22 cellular contexts compared by ENCODE assay signal in genomic region chr11:121950160-121950559, GRCh38.
DNase-seq lines count a peak whose midpoint lies in the region; ATAC-seq, FAIRE-seq and TF ChIP-seq lines count a peak whose summit lies in the region.
"Had no signal": no experiment of that assay in that cellular context is flagged by ENCODE, and none has a peak within 500 bp of the region (broad histone marks: within the 10 kb centered on the region; RNA-seq: fewer than 3 reads in every experiment).

No MANE protein-coding gene starts in this region.

- H3K4me1 ChIP-seq in HepG2 (ENCODE audit: insufficient read depth, low read length) (peaks cover 31% of the 10 kb centered on the region), right lobe of liver (peaks cover 0 to 11% (median 2%) of the 10 kb centered on the region in 4 donors), astrocyte (ENCODE audit: insufficient read depth, low read length) (no peaks in the 10 kb centered on the region), gastrocnemius medialis (no peaks in the 10 kb centered on the region), sigmoid colon (no peaks in the 10 kb centered on the region)
- H3K4me1 ChIP-seq: A549; BLaER1 treated with 17β-estradiol and CSF1 and Interleukin-3, amounts not matched to agents 10 nM and 100 nM; Caco-2 had no signal

- no peak for TF ChIP-seq POLR2A in HepG2 (IDR thresholded peaks at IDR 0.05; ENCODE audit: insufficient read depth in 1 of 2, low read depth in 2 of 2, low read length in 2 of 2)
- TF ChIP-seq POLR2A in right lobe of liver (IDR thresholded peaks at IDR 0.05), result no peak
- no peak for TF ChIP-seq POLR2A in gastrocnemius medialis (IDR thresholded peaks at IDR 0.05)
- TF ChIP-seq POLR2A in sigmoid colon (IDR thresholded peaks at IDR 0.05), result no peak
- no peak for TF ChIP-seq POLR2A in GM12892 (IDR thresholded peaks at IDR 0.05; ENCODE audit: low read depth, low read length)

- DNase-seq in HepG2 (ENCODE audit: low spot score) (peak; percentile 46), right lobe of liver (no peak), astrocyte (ENCODE audit: low read depth) (no peak), gastrocnemius medialis (peak in 1 of 2 donors; percentile 20), sigmoid colon (no peak), GM12892 (ENCODE audit: insufficient read length) (no peak)
- DNase-seq: AML-193; Caco-2; Calu3; CD4-positive, alpha-beta T cell; CD8-positive, alpha-beta T cell; DMS79 treated with DMSO at 0.1 percent for 48 hours; GF-D8 had no signal

- H3K36me3 ChIP-seq in HepG2 (replicated peaks in 1 of 2; ENCODE audit: control insufficient read depth in 1 of 2, insufficient read depth in 2 of 2, low read length in 2 of 2), result no peaks in the 10 kb centered on the region
- no peaks in the 10 kb centered on the region for H3K36me3 ChIP-seq in right lobe of liver
- no peaks in the 10 kb centered on the region for H3K36me3 ChIP-seq in astrocyte (ENCODE audit: insufficient read depth, low read length)
- H3K36me3 ChIP-seq in gastrocnemius medialis, result no peaks in the 10 kb centered on the region
- no peaks in the 10 kb centered on the region for H3K36me3 ChIP-seq in sigmoid colon
- H3K36me3 ChIP-seq: BLaER1 treated with 17β-estradiol and CSF1 and Interleukin-3, amounts not matched to agents 10 nM and 100 nM had no signal

- no TSS peak for BruUV-seq in HepG2 (replicated peaks; lab: Mats Ljungman, UMichigan)

- in situ Hi-C loops in HepG2 (cut with HindIII; ENCODE audit: extremely low pct_ligation_motif_present, low pct_unique_long_range_greater_than_20kb), result no loop called here
- in situ Hi-C loops in gastrocnemius medialis (cut with MboI; ENCODE audit: low sequenced_read_pairs in 4 of 4), result no loop called here

- intact Hi-C loops in HepG2 (cut with micrococcal nuclease; ENCODE audit: unreplicated experiment), result no loop called here
- intact Hi-C loops in right lobe of liver (cut with DNase I), result no loop called here
- intact Hi-C loops in gastrocnemius medialis (cut with DNase I; ENCODE audit: low total_unique reads), result no loop called here
- intact Hi-C loops in sigmoid colon (cut with DNase I), result no loop called here

- no peak overlapping the region for H3K4me3 Mint-ChIP-seq in astrocyte (ENCODE audit: unreplicated experiment)
- H3K4me3 Mint-ChIP-seq: B cell; CD4-positive, alpha-beta T cell; CD8-positive, alpha-beta T cell had no signal

- H3K4me3 ChIP-seq in HepG2 (replicated peaks in 1 of 3; ENCODE audit: insufficient read depth in 1 of 3, low read depth in 2 of 3, low read length in 3 of 3) (no peak overlapping the region), right lobe of liver (no peak overlapping the region), astrocyte (ENCODE audit: insufficient read depth, low read depth, low read length) (no peak overlapping the region), gastrocnemius medialis (no peak overlapping the region), sigmoid colon (no peak overlapping the region)
- H3K4me3 ChIP-seq: A549; BLaER1 treated with 17β-estradiol and CSF1 and Interleukin-3, amounts not matched to agents 10 nM and 100 nM had no signal

- H3K4me1 Mint-ChIP-seq in astrocyte (ENCODE audit: low read depth, unreplicated experiment), result no peaks in the 10 kb centered on the region
- H3K4me1 Mint-ChIP-seq: B cell had no signal

- peaks cover 9% of the 10 kb centered on the region for H3K9me3 ChIP-seq in HepG2 (ENCODE audit: low read length)
- no peaks in the 10 kb centered on the region for H3K9me3 ChIP-seq in right lobe of liver
- H3K9me3 ChIP-seq in astrocyte (ENCODE audit: insufficient read depth, low read depth, low read length), result peaks cover 3% of the 10 kb centered on the region
- no peaks in the 10 kb centered on the region for H3K9me3 ChIP-seq in gastrocnemius medialis
- peaks cover 0 to 3% (median 0%) of the 10 kb centered on the region in 4 donors for H3K9me3 ChIP-seq in sigmoid colon
- H3K9me3 ChIP-seq: A549 had no signal

- TF ChIP-seq EP300 in HepG2 (IDR thresholded peaks at IDR 0.05; ENCODE audit: low read depth in 2 of 2, low read length in 2 of 2), result no peak
- TF ChIP-seq EP300 in HepG2 (CRISPR knock-in tag; IDR thresholded peaks at IDR 0.05; ENCODE audit: borderline replicate concordance), result no peak
- no peak for TF ChIP-seq EP300 in sigmoid colon (IDR thresholded peaks at IDR 0.05)

- ATAC-seq in HepG2 (peak; percentile 81), right lobe of liver (no peak), gastrocnemius medialis (peak; percentile 33 to 65)
- ATAC-seq: A549; CD8-positive, alpha-beta T cell had no signal

- H3K4me2 ChIP-seq in HepG2 (ENCODE audit: low read depth, low read length), result no peak overlapping the region
- no peak overlapping the region for H3K4me2 ChIP-seq in astrocyte (ENCODE audit: low read length)
- H3K4me2 ChIP-seq: A549; BLaER1 treated with 17β-estradiol and CSF1 and Interleukin-3, amounts not matched to agents 10 nM and 100 nM had no signal

- POLR2A ChIA-PET in HepG2 (lab: Yijun Ruan, JAX), result no interaction called here

- H3K9ac ChIP-seq in HepG2 (ENCODE audit: insufficient read depth, low read depth, low read length) (no peak overlapping the region), astrocyte (ENCODE audit: low read length) (no peak overlapping the region)
- H3K9ac ChIP-seq: BLaER1 treated with 17β-estradiol and CSF1 and Interleukin-3, amounts not matched to agents 10 nM and 100 nM had no signal

- H3K36me3 Mint-ChIP-seq in astrocyte (ENCODE audit: low read depth, unreplicated experiment), result no peaks in the 10 kb centered on the region
- H3K36me3 Mint-ChIP-seq: CD8-positive, alpha-beta T cell had no signal

- no peak for TF ChIP-seq RAD21 in HepG2 (CRISPR knock-in tag; IDR thresholded peaks at IDR 0.05)

- FAIRE-seq in HepG2 (lab: Jason Lieb, UNC) (no peak), astrocyte (lab: Jason Lieb, UNC) (no peak), GM12892 (lab: Jason Lieb, UNC) (no peak)
- FAIRE-seq: A549, D721Med, G401.6, GM12891, GM18507 had no signal

- H3K9me3 Mint-ChIP-seq in astrocyte (ENCODE audit: unreplicated experiment), result peaks cover 5% of the 10 kb centered on the region
- H3K9me3 Mint-ChIP-seq: CD4-positive, alpha-beta T cell; CD8-positive, alpha-beta T cell had no signal

- peaks cover 4% of the 10 kb centered on the region for H3K27me3 Mint-ChIP-seq in astrocyte (ENCODE audit: low read depth, unreplicated experiment)

- CTCF ChIA-PET in HepG2 (lab: Yijun Ruan, JAX; ENCODE audit: low intra/inter-chr PET ratio, low total read pairs), result no interaction called here

- no peaks in the 10 kb centered on the region for H3K79me2 ChIP-seq in HepG2 (ENCODE audit: insufficient read depth, low read length)
- H3K79me2 ChIP-seq in astrocyte (ENCODE audit: insufficient read depth, low read length), result no peaks in the 10 kb centered on the region

- H3K27ac Mint-ChIP-seq in astrocyte (ENCODE audit: unreplicated experiment), result peak overlapping the region; percentile 56
- H3K27ac Mint-ChIP-seq: B cell; CD4-positive, alpha-beta T cell; CD8-positive, alpha-beta T cell had no signal

- peak overlapping the region; percentile 60 for H2AFZ ChIP-seq in HepG2 (ENCODE audit: low read length)
- no peak overlapping the region for H2AFZ ChIP-seq in astrocyte (ENCODE audit: low read depth, low read length)

- TF ChIP-seq CTCF in HepG2 (CRISPR knock-in tag; IDR thresholded peaks at IDR 0.05) (peak; percentile 34), right lobe of liver (IDR thresholded peaks at IDR 0.05) (no peak), astrocyte (IDR thresholded peaks at IDR 0.05; ENCODE audit: insufficient read depth, low read depth, low read length) (no peak), gastrocnemius medialis (IDR thresholded peaks at IDR 0.05 in 4 of 5, conservative IDR thresholded peaks at IDR 0.05 in 1 of 5) (no peak), sigmoid colon (IDR thresholded peaks at IDR 0.05) (no peak)

- WGBS in HepG2 (ENCODE audit: low lambda C conversion rate), result 0% methylated on average over 3 of the region's 3 CpGs
- 70% methylated on average over 3 of the region's 3 CpGs for WGBS in right lobe of liver (ENCODE audit: insufficient coverage, low coverage, low lambda C conversion rate, missing lambda C conversion rate)
- 89 to 91% methylated on average over 3 of the region's 3 CpGs for WGBS in sigmoid colon, 2 donors

- H3K27ac ChIP-seq in HepG2 (ENCODE audit: extremely low read length, insufficient read depth, low read length) (no peak overlapping the region), right lobe of liver (no peak overlapping the region), astrocyte (ENCODE audit: low read depth, low read length) (no peak overlapping the region), gastrocnemius medialis (no peak overlapping the region), sigmoid colon (no peak overlapping the region)
- H3K27ac ChIP-seq: 22Rv1; A549; BLaER1 treated with 17β-estradiol and CSF1 and Interleukin-3, amounts not matched to agents 10 nM and 100 nM; C4-2B had no signal

- H4K20me1 ChIP-seq in HepG2 (ENCODE audit: insufficient read depth, low read length) (no peaks in the 10 kb centered on the region), astrocyte (ENCODE audit: insufficient read depth, low read length) (no peaks in the 10 kb centered on the region)
- H4K20me1 ChIP-seq: BLaER1 treated with 17β-estradiol and CSF1 and Interleukin-3, amounts not matched to agents 10 nM and 100 nM had no signal

- H3K27me3 ChIP-seq in HepG2 (ENCODE audit: control insufficient read depth in 1 of 2, insufficient read depth in 2 of 2, low read length in 2 of 2), result no peaks in the 10 kb centered on the region
- H3K27me3 ChIP-seq in right lobe of liver, result no peaks in the 10 kb centered on the region
- no peaks in the 10 kb centered on the region for H3K27me3 ChIP-seq in astrocyte (ENCODE audit: insufficient read depth, low read length)
- no peaks in the 10 kb centered on the region for H3K27me3 ChIP-seq in gastrocnemius medialis
- no peaks in the 10 kb centered on the region for H3K27me3 ChIP-seq in sigmoid colon
- H3K27me3 ChIP-seq: BLaER1 treated with 17β-estradiol and CSF1 and Interleukin-3, amounts not matched to agents 10 nM and 100 nM had no signal

TF ChIP-seq in HepG2, 621 proteins besides CTCF, POLR2A, EP300 and RAD21:
- TF ChIP-seq SOX13 (IDR thresholded peaks at IDR 0.05) (no peak), SOX13 (CRISPR knock-in tag; conservative IDR thresholded peaks at IDR 0.05 in 1 of 2, IDR thresholded peaks at IDR 0.05 in 1 of 2) (peak in 1 of 2 experiments; percentile 11; a peak in 1 of 4 replicates), ZNF382 (CRISPR knock-in tag; IDR thresholded peaks at IDR 0.05; ENCODE audit: borderline replicate concordance) (no peak), THAP8 (CRISPR knock-in tag; IDR thresholded peaks at IDR 0.05; ENCODE audit: borderline replicate concordance) (no peak)
TF ChIP-seq in HepG2: peak in this region for 1.

Comparison
In these comparisons a context has a peak if more than half of its experiments do, and no peak if none do; other contexts are left out.
1. ATAC-seq: peak in HepG2 (single experiment) and gastrocnemius medialis (2 of 2); none in right lobe of liver (0 of 4).